In the genomic region with DNA sequence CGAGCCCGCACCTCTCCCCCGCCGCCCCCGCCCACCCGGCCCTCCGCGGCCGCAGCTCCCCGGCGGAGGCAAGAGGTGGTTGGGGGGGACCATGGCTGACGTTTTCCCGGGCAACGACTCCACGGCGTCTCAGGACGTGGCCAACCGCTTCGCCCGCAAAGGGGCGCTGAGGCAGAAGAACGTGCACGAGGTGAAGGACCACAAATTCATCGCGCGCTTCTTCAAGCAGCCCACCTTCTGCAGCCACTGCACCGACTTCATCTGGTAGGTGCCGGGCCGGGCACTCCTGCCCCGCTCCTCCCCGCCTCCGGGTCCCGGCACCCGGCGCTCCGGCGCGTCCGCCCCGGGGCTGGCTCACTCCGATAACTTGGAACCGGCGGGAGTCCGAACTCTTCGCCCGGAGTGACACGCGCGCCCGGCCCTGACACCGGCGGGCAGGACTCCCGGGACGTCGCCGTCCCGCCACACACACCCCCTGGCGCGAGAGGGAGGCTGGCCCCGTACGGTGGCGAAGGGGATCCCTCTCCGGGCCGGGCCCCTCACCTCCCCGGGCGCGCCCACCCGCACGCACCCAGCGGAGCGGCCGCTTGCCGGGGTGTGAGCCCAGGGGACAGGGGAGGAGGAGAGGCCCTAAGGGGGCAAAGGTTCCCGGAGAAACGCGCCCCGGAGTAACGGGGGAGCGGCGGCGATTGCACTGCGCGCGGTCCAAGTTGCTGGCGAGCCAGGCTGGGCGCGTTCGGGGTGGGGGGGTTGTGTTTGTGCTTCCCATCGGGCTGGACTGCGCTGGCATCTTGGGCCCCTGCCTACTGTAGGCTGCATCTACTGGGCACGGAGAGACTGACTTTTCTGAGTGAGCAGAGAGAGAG, we compare ENCODE assay signal across 8 cellular contexts. TPM values are rescaled to one million over a fixed set of nuclear protein-coding genes. Genes with fewer than 3 reads are reported as not detected.
DNase-seq lines count a peak whose midpoint lies in the region; ATAC-seq and TF ChIP-seq lines count a peak whose summit lies in the region.

No MANE protein-coding gene starts in this region.

- no peaks in the 10 kb centered on the region for H3K9me3 ChIP-seq in esophagus squamous epithelium
- H3K9me3 ChIP-seq in mucosa of rectum (ENCODE audit: control insufficient read depth in 2 of 2, low read length in 2 of 2) = no peaks in the 10 kb centered on the region

- H3K27ac ChIP-seq in esophagus squamous epithelium (peak overlapping the region; percentile 73 to 92 (median 82)), mucosa of rectum (ENCODE audit: low read depth in 2 of 2, low read length in 2 of 2) (peak overlapping the region; percentile 75 to 76)

- no peaks in the 10 kb centered on the region for H3K27me3 Mint-ChIP-seq in activated T-cell treated with anti-CD3 and anti-CD28 coated beads, Interleukin-2, amount 50 U/mL, for 24 hours
- H3K27me3 Mint-ChIP-seq in stimulated activated naive B cell treated with anti-CD40 and anti-IgM and Interleukin-4, amounts not matched to agents 10 μg/mL and 1 μg/mL and 100 μg/mL, for 72 hours = peaks cover 42 to 50% of the 10 kb centered on the region in 2 donors

- intact Hi-C loops in esophagus squamous epithelium (cut with DNase I) = no loop called here

- no peaks in the 10 kb centered on the region for H3K36me3 ChIP-seq in esophagus squamous epithelium
- H3K36me3 ChIP-seq in mucosa of rectum (ENCODE audit: control insufficient read depth in 2 of 2, insufficient read depth in 2 of 2, low read length in 2 of 2) = no peaks in the 10 kb centered on the region

- TF ChIP-seq CTCF in GM12865 (IDR thresholded peaks at IDR 0.05; ENCODE audit: insufficient read depth, low read depth, low read length, missing control alignments) (no peak), esophagus squamous epithelium (IDR thresholded peaks at IDR 0.05) (no peak)

- DNase-seq in GM12865 (ENCODE audit: low read depth) = peak; percentile 37
- peak; percentile 15 for DNase-seq in NCI-H774 (lab: John Stamatoyannopoulos, UW)
- DNase-seq in activated T-cell treated with anti-CD3 and anti-CD28 coated beads, Interleukin-2, amount 50 U/mL, for 24 hours = peak; percentile 74
- no peak for DNase-seq in esophagus squamous epithelium (lab: John Stamatoyannopoulos, UW)
- DNase-seq in stimulated activated naive B cell treated with anti-CD40 and anti-IgM and Interleukin-4, amounts not matched to agents 10 μg/mL and 1 μg/mL and 100 μg/mL, for 72 hours = peak; percentile 4
- no peak for DNase-seq in NCI-H187 (lab: John Stamatoyannopoulos, UW)

- TF ChIP-seq POLR2A in esophagus squamous epithelium (IDR thresholded peaks at IDR 0.05) = no peak

- peak overlapping the region; percentile 68 to 77 for H3K9ac ChIP-seq in mucosa of rectum (ENCODE audit: low read depth in 1 of 2, low read length in 2 of 2)

- WGBS in esophagus squamous epithelium, 2 donors = 0% methylated on average over 4 of the region's 91 CpGs; no CpG with 5 or more reads in 1 of the 2 donors

- peak; percentile 38 for ATAC-seq in HG02759 (IDR thresholded peaks at IDR 0.05; ENCODE audit: unreplicated experiment)
- peak; percentile 39 to 43 for ATAC-seq in stimulated activated naive B cell treated with anti-CD40 and anti-IgM and Interleukin-4, amounts not matched to agents 10 μg/mL and 1 μg/mL and 100 μg/mL, for 72 hours (replicated peaks)

- H3K27me3 ChIP-seq in esophagus squamous epithelium (peaks cover 0 to 7% (median 0%) of the 10 kb centered on the region in 4 donors), mucosa of rectum (ENCODE audit: control insufficient read depth in 2 of 2, insufficient read depth in 2 of 2, low read length in 2 of 2) (no peaks in the 10 kb centered on the region)

- peaks cover 50% of the 10 kb centered on the region for H3K36me3 Mint-ChIP-seq in activated T-cell treated with anti-CD3 and anti-CD28 coated beads, Interleukin-2, amount 50 U/mL, for 24 hours (ENCODE audit: low read depth)
- peaks cover 2 to 15% of the 10 kb centered on the region in 2 donors for H3K36me3 Mint-ChIP-seq in stimulated activated naive B cell treated with anti-CD40 and anti-IgM and Interleukin-4, amounts not matched to agents 10 μg/mL and 1 μg/mL and 100 μg/mL, for 72 hours

- H3K4me3 Mint-ChIP-seq in activated T-cell treated with anti-CD3 and anti-CD28 coated beads, Interleukin-2, amount 50 U/mL, for 24 hours = peak overlapping the region; percentile 99
- H3K4me3 Mint-ChIP-seq in stimulated activated naive B cell treated with anti-CD40 and anti-IgM and Interleukin-4, amounts not matched to agents 10 μg/mL and 1 μg/mL and 100 μg/mL, for 72 hours = peak overlapping the region; percentile 84 to 87

- H3K27ac Mint-ChIP-seq in activated T-cell treated with anti-CD3 and anti-CD28 coated beads, Interleukin-2, amount 50 U/mL, for 24 hours = peak overlapping the region; percentile 96
- H3K27ac Mint-ChIP-seq in stimulated activated naive B cell treated with anti-CD40 and anti-IgM and Interleukin-4, amounts not matched to agents 10 μg/mL and 1 μg/mL and 100 μg/mL, for 72 hours = peak overlapping the region; percentile 52

- H3K4me1 ChIP-seq in esophagus squamous epithelium (peaks cover 5 to 49% (median 15%) of the 10 kb centered on the region in 3 donors), mucosa of rectum (ENCODE audit: control insufficient read depth in 2 of 2, insufficient read depth in 2 of 2, low read length in 2 of 2) (peaks cover 10 to 14% of the 10 kb centered on the region in 2 donors)

- no peaks in the 10 kb centered on the region for H3K9me3 Mint-ChIP-seq in activated T-cell treated with anti-CD3 and anti-CD28 coated beads, Interleukin-2, amount 50 U/mL, for 24 hours
- no peaks in the 10 kb centered on the region for H3K9me3 Mint-ChIP-seq in stimulated activated naive B cell treated with anti-CD40 and anti-IgM and Interleukin-4, amounts not matched to agents 10 μg/mL and 1 μg/mL and 100 μg/mL, for 72 hours

- H3K4me3 ChIP-seq in GM12865 (ENCODE audit: low read depth, low read length) (peak overlapping the region; percentile 81), esophagus squamous epithelium (peak overlapping the region; percentile 60 to 89 (median 72)), mucosa of rectum (ENCODE audit: low read length in 2 of 2) (peak overlapping the region; percentile 80 to 86)

- peaks cover 62% of the 10 kb centered on the region for H3K4me1 Mint-ChIP-seq in activated T-cell treated with anti-CD3 and anti-CD28 coated beads, Interleukin-2, amount 50 U/mL, for 24 hours (ENCODE audit: low read depth)
- peaks cover 10 to 12% of the 10 kb centered on the region in 2 donors for H3K4me1 Mint-ChIP-seq in stimulated activated naive B cell treated with anti-CD40 and anti-IgM and Interleukin-4, amounts not matched to agents 10 μg/mL and 1 μg/mL and 100 μg/mL, for 72 hours

RNA-seq across cellular contexts. Expression of a gene that starts 0.6 kb away (rescaled TPM):
- 1 to 10 TPM; 2.4 to 9.2 (median 4.2) TPM for total RNA-seq in esophagus squamous epithelium

Comparison
In these comparisons a context has a peak if more than half of its experiments do, and no peak if none do; other contexts are left out.
1. DNase-seq: peak in GM12865 (single experiment), NCI-H774 (single experiment), activated T-cell treated with anti-CD3 and anti-CD28 coated beads, Interleukin-2, amount 50 U/mL, for 24 hours (single experiment) and stimulated activated naive B cell treated with anti-CD40 and anti-IgM and Interleukin-4, amounts not matched to agents 10 μg/mL and 1 μg/mL and 100 μg/mL, for 72 hours (single experiment); none in esophagus squamous epithelium (single experiment) and NCI-H187 (0 of 2).
2. Peak in every context shown above with its lines, with median percentiles within 50 percentile points of each other: H3K4me3 ChIP-seq.